Comparison of ENCODE assay signal across 2 cellular contexts in genomic region chr1:53165408-53165961, GRCh38.
TF ChIP-seq lines count a peak whose summit lies in the region.

No MANE protein-coding gene starts in this region.

TF ChIP-seq in K562, 482 proteins besides CTCF, POLR2A, EP300 and RAD21:
- TF ChIP-seq ZZZ3 (IDR thresholded peaks at IDR 0.05) (no peak), ESRRA (IDR thresholded peaks at IDR 0.05; ENCODE audit: borderline replicate concordance, low read depth) (peak; percentile 86), KAT8 (IDR thresholded peaks at IDR 0.05; ENCODE audit: low read depth) (no peak), SIN3B (IDR thresholded peaks at IDR 0.05; ENCODE audit: low read depth) (no peak), RBM25 (IDR thresholded peaks at IDR 0.05; ENCODE audit: low read depth, low read length, severe bottlenecking) (peak; percentile 96), RCOR1 (IDR thresholded peaks at IDR 0.05; ENCODE audit: borderline replicate concordance in 1 of 2, low read depth in 2 of 2, low read length in 2 of 2) (peak in 1 of 2 experiments; percentile 32; a peak in 1 of 4 replicates), ZNF445 (CRISPR knock-in tag; IDR thresholded peaks at IDR 0.05; ENCODE audit: low read depth) (no peak), SMARCA5 (IDR thresholded peaks at IDR 0.05) (peak; percentile 70; the same call in 1 of the 2 replicates), BCOR (IDR thresholded peaks at IDR 0.05) (peak; percentile 94), KLF1 (tag; IDR thresholded peaks at IDR 0.05) (no peak), CHD4 (IDR thresholded peaks at IDR 0.05; ENCODE audit: insufficient read depth, insufficient replicate concordance, low read depth, low read length, poor library complexity, severe bottlenecking) (peak; percentile 53), CEBPG (CRISPR knock-in tag; IDR thresholded peaks at IDR 0.05) (peak; percentile 23; the same call in 1 of the 2 replicates), CEBPG (tag; conservative IDR thresholded peaks at IDR 0.05 in 1 of 2, IDR thresholded peaks at IDR 0.05 in 1 of 2) (peak; percentile 60 to 69; a peak in 3 of 4 replicates), KDM1A (IDR thresholded peaks at IDR 0.05) (peak; percentile 23 to 47; a peak in 1 of 4 replicates), ELF2 (CRISPR knock-in tag; IDR thresholded peaks at IDR 0.05) (no peak), ATF3 (IDR thresholded peaks at IDR 0.05) (peak; percentile 42; the same call in 1 of the 2 replicates), ATF3 (CRISPR knock-in tag; conservative IDR thresholded peaks at IDR 0.05) (no peak), ADNP (tag; IDR thresholded peaks at IDR 0.05) (peak; percentile 72; the same call in 1 of the 2 replicates), MLLT1 (IDR thresholded peaks at IDR 0.05) (no peak)
TF ChIP-seq in K562: peak in this region for 10.

TF ChIP-seq in liver, 16 proteins besides CTCF, POLR2A, EP300 and RAD21:
- TF ChIP-seq SP1 (IDR thresholded peaks at IDR 0.05) (peak; percentile 39), EGR1 (IDR thresholded peaks at IDR 0.05; ENCODE audit: low read depth in 2 of 2) (no peak), MAX (IDR thresholded peaks at IDR 0.05) (peak; percentile 27), ATF3 (IDR thresholded peaks at IDR 0.05) (peak; percentile 85), RXRA (IDR thresholded peaks at IDR 0.05) (peak; percentile 73 to 90), JUND (IDR thresholded peaks at IDR 0.05) (peak in 1 of 2 donors; percentile 25), GABPA (IDR thresholded peaks at IDR 0.05 in 1 of 2, conservative IDR thresholded peaks at IDR 0.05 in 1 of 2) (no peak), ZBTB33 (IDR thresholded peaks at IDR 0.05) (no peak), HNF4A (conservative IDR thresholded peaks at IDR 0.05) (peak; percentile 59 to 70), TAF1 (conservative IDR thresholded peaks at IDR 0.05) (no peak)
